Comparison of ENCODE assay signal across 3 cellular contexts in the genomic region with DNA sequence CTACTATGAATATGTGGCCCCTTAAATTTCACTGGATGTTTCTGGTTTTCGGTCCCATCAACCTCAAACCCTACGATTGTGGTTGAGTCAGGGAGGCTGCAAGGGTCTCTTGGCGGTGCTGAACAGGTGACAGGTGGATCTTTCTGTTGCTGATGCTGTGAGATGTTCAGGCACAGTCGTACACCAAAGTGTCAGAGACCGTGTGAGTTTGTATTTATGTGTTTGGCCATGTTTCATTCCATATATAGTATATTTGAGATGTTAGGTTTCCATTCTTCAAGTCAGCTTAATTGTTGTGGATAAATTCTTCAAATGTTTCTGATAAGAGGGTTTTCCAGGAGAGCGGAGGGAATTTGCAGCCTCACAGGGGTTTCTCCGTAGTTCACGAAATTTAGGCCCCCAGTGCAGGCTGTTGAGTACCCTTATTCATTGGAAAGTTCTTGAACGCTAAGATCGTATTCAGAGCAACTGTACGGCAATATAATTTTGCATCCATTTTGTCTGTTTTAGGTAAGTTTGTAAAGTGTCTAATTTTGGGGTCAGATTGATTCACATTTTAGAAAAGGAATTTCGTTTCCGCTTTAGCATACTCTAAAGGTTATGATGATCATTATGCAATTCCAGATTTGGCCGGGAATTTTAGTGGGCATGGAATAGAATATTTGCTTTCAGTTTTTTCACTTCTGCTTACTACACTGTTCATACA.
A peak's percentile ranks its signal among the peaks of the same experiment; 100 is the strongest.
TF ChIP-seq lines count a peak whose summit lies in the region.

No MANE protein-coding gene starts in this region.

TF ChIP-seq in SK-N-SH, 30 proteins besides CTCF, POLR2A, EP300 and RAD21:
- TF ChIP-seq MXI1 (IDR thresholded peaks at IDR 0.05; ENCODE audit: low read depth, low read length) (0 out of 2 replicates have a peak, but pooled peaks have one; percentile 2), GABPA (IDR thresholded peaks at IDR 0.05; ENCODE audit: low read depth) (no peak)
TF ChIP-seq in SK-N-SH: peak in this region for 1.

TF ChIP-seq in endothelial cell of umbilical vein, 7 proteins besides CTCF, POLR2A, EP300 and RAD21:
- TF ChIP-seq, protein P1, sequence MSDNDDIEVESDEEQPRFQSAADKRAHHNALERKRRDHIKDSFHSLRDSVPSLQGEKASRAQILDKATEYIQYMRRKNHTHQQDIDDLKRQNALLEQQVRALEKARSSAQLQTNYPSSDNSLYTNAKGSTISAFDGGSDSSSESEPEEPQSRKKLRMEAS (IDR thresholded peaks at IDR 0.05; ENCODE audit: insufficient read depth, insufficient read length): no peak
- TF ChIP-seq GATA2 (IDR thresholded peaks at IDR 0.05; ENCODE audit: insufficient read depth, insufficient read length, low read depth, low read length) (no peak), POLR2AphosphoS5 (IDR thresholded peaks at IDR 0.05; ENCODE audit: insufficient read depth, low read depth, low read length) (no peak), JUN (IDR thresholded peaks at IDR 0.05; ENCODE audit: borderline replicate concordance, insufficient read depth, insufficient read length, low read depth) (no peak), FOS (IDR thresholded peaks at IDR 0.05; ENCODE audit: borderline replicate concordance, insufficient read depth, low read length) (no peak), EZH2 (IDR thresholded peaks at IDR 0.05; ENCODE audit: borderline replicate concordance, low read depth, low read length, severe bottlenecking) (no peak), MYC (IDR thresholded peaks at IDR 0.05; ENCODE audit: low read depth, low read length) (no peak)

TF ChIP-seq in neural cell, 6 proteins besides CTCF, POLR2A, EP300 and RAD21:
- TF ChIP-seq, protein P2, sequence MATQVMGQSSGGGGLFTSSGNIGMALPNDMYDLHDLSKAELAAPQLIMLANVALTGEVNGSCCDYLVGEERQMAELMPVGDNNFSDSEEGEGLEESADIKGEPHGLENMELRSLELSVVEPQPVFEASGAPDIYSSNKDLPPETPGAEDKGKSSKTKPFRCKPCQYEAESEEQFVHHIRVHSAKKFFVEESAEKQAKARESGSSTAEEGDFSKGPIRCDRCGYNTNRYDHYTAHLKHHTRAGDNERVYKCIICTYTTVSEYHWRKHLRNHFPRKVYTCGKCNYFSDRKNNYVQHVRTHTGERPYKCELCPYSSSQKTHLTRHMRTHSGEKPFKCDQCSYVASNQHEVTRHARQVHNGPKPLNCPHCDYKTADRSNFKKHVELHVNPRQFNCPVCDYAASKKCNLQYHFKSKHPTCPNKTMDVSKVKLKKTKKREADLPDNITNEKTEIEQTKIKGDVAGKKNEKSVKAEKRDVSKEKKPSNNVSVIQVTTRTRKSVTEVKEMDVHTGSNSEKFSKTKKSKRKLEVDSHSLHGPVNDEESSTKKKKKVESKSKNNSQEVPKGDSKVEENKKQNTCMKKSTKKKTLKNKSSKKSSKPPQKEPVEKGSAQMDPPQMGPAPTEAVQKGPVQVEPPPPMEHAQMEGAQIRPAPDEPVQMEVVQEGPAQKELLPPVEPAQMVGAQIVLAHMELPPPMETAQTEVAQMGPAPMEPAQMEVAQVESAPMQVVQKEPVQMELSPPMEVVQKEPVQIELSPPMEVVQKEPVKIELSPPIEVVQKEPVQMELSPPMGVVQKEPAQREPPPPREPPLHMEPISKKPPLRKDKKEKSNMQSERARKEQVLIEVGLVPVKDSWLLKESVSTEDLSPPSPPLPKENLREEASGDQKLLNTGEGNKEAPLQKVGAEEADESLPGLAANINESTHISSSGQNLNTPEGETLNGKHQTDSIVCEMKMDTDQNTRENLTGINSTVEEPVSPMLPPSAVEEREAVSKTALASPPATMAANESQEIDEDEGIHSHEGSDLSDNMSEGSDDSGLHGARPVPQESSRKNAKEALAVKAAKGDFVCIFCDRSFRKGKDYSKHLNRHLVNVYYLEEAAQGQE (IDR thresholded peaks at IDR 0.05; ENCODE audit: borderline replicate concordance): peak; percentile 4
- no peak for TF ChIP-seq POLR2AphosphoS5 (IDR thresholded peaks at IDR 0.05)
